Comparison of ENCODE assay signal across 9 cellular contexts in the genomic region with DNA sequence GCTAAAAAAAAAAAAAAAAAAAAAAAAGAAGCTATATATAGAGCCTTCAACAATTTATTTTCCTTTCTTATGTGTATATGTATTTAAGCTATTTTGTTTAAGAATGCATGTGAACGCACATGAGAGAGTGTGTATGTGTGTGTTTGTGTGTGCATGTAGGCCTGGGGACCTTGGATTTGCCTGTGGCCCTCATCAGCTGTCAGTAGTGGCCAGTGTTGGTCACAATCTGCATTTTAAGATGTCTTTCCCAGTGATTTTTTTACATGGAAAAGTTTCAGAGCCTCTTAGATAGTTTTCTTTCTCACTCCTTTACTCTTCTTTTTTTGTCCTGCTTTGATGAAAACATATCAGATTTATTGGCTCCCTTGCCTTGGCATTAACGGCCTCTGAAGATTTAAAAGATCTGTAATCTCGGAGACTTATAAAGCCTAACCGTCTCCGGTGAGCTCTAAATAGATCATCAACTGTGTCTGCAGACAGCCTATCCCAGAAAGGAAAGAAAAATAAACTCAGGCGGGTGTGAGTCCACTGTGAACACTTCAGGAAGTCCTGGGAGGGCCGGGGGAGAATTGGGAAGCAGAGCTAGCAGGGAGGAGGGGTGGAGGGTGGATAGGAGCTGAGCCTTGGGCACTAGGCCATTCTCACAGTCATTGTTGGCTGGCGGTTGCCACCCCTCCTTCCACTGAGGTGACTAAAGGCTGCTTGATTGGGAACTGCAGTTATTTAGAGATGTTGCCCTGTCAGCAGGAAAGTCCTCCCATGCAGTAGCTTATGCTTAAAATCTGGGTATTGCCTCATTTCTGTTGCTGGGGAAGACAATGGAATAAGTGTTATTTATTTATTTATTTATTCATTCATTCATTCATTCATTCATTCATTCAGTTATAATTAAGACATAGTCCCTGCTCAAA.
DNase-seq lines count a peak whose midpoint lies in the region; ATAC-seq and TF ChIP-seq lines count a peak whose summit lies in the region.
"Had no signal": no experiment of that assay in that cellular context is flagged by ENCODE, and none has a peak within 500 bp of the region (broad histone marks: within the 10 kb centered on the region; RNA-seq: fewer than 3 reads in every experiment).

No MANE protein-coding gene starts in this region.

- TF ChIP-seq POLR2A in adrenal gland (IDR thresholded peaks at IDR 0.05) (peak in 1 of 2 donors; percentile 64), ovary (IDR thresholded peaks at IDR 0.05) (no peak)

- ATAC-seq in GM21786 (IDR thresholded peaks at IDR 0.05; ENCODE audit: unreplicated experiment) (no peak), HG02623 (IDR thresholded peaks at IDR 0.05; ENCODE audit: unreplicated experiment) (no peak)
- ATAC-seq: CD8-positive, alpha-beta T cell had no signal

- WGBS in adrenal gland, 4 donors: 7 to 16% (median 10%) methylated on average over 8 of the region's 8 CpGs
- WGBS in ovary, 3 donors: 9 to 13% (median 10%) methylated on average over 8 of the region's 8 CpGs

- no peaks in the 10 kb centered on the region for H3K9me3 ChIP-seq in adrenal gland (replicated peaks in 1 of 3)
- H3K9me3 ChIP-seq in ovary: no peaks in the 10 kb centered on the region

- H3K36me3 ChIP-seq in adrenal gland (replicated peaks in 1 of 2) (no peaks in the 10 kb centered on the region), ovary (no peaks in the 10 kb centered on the region)

- H3K4me1 ChIP-seq in adrenal gland (replicated peaks in 1 of 2) (peaks cover 27 to 41% of the 10 kb centered on the region in 2 donors), ovary (ENCODE audit: insufficient read depth) (peaks cover 7% of the 10 kb centered on the region)

- H3K27ac ChIP-seq in adrenal gland (peak overlapping the region; percentile 65 to 82 (median 76)), ovary (peak overlapping the region in 1 of 2 donors; percentile 40)

- H3K4me3 ChIP-seq in adrenal gland (no peak overlapping the region), ovary (no peak overlapping the region)

- TF ChIP-seq CTCF in adrenal gland (IDR thresholded peaks at IDR 0.05): peak in 2 of 6 experiments; percentile 6 to 31
- no peak for TF ChIP-seq CTCF in ovary (IDR thresholded peaks at IDR 0.05)

- intact Hi-C loops in adrenal gland (cut with DNase I) (no loop called here), ovary (cut with DNase I) (loop anchor here in 1 of 4 donors (5.0 kb wide), 1 partner anchor 78 kb away; no protein-coding TSS in a partner anchor)

- peak; percentile 88 for DNase-seq in AG08396 (ENCODE audit: low spot score)
- peak; percentile 89 to 97 (median 96) for DNase-seq in adrenal gland
- peak; percentile 65 for DNase-seq in globus pallidus (ENCODE audit: low spot score)
- peak; percentile 82 to 86 (median 83) for DNase-seq in ovary
- no peak for DNase-seq in activated CD4-positive, alpha-beta T cell treated with anti-CD3 and anti-CD28 coated beads for 4 hours
- DNase-seq in T-helper 9 cell: no peak
- DNase-seq: CD8-positive, alpha-beta T cell had no signal

- TF ChIP-seq EP300 in ovary (IDR thresholded peaks at IDR 0.05): no peak

- H3K27me3 ChIP-seq in adrenal gland (no peaks in the 10 kb centered on the region), ovary (no peaks in the 10 kb centered on the region)

Comparison
In these comparisons a context has a peak if more than half of its experiments do, and no peak if none do; other contexts are left out.
1. DNase-seq: peak in AG08396 (single experiment), adrenal gland (7 of 7), globus pallidus (single experiment) and ovary (5 of 5); none in activated CD4-positive, alpha-beta T cell treated with anti-CD3 and anti-CD28 coated beads for 4 hours (0 of 2) and T-helper 9 cell (single experiment).